Comparison of ENCODE assay signal across 15 cellular contexts in the genomic region with DNA sequence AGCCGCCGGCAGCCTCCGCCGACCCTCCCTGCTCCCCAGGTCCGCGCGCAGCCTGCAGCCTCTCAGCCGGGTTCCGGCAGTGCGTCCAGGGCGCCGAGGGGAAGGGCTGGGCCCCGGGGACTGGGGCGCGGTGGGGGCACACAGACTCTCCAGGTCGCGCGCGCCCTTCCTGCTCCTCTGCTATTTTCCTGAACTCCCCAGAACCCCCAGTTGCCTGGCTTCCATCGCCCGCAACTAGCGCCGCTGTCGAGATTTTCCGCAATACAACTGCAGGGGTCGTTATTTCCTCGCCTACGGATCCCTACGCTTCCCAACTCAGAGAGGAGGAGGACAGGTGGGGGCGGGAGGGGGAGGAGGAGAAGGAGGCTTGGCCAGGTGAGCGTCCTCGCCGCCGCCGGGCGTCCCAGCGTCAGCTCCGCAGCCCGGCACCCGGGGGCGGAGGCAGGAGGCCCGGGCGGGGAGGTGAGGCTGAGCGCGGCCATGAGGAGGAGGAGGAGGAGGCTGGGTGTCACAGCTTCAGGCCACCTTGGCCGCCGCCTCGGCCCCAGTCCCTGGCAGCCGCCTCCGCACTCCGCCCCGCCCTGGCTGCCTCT. TPM values are rescaled to one million over a fixed set of nuclear protein-coding genes. Genes with fewer than 3 reads are reported as not detected.
DNase-seq lines count a peak whose midpoint lies in the region; ATAC-seq and TF ChIP-seq lines count a peak whose summit lies in the region.
"Had no signal": no experiment of that assay in that cellular context is flagged by ENCODE, and none has a peak within 500 bp of the region (broad histone marks: within the 10 kb centered on the region; RNA-seq: fewer than 3 reads in every experiment).

A gene (minus strand): TSS at position 265 of the 593 bp plus-strand sequence.

- H2AFZ ChIP-seq in neural cell (ENCODE audit: low read depth, low read length), result peak within 1 kb of the TSS; percentile 51

- H3K9me3 ChIP-seq in ES-I3 (ENCODE audit: control insufficient read depth, insufficient read depth, low read length) (no peaks in the 10 kb centered on the region), neural cell (ENCODE audit: low read length) (no peaks in the 10 kb centered on the region)
- H3K9me3 ChIP-seq in CD4-positive, alpha-beta T cell (ENCODE audit: control insufficient read depth, low read length), result no peaks in the 10 kb centered on the region

- H3K4me1 ChIP-seq in ES-I3 (ENCODE audit: insufficient read depth, low read length), result peaks cover 15% of the 10 kb centered on the region; the same call in 1 of the 2 replicates

- no peak for TF ChIP-seq EP300 in neural cell (conservative IDR thresholded peaks at IDR 0.05; ENCODE audit: poor library complexity, severe bottlenecking)

- H4K20me1 ChIP-seq in neural cell (ENCODE audit: insufficient read depth), result no peaks in the 10 kb centered on the region

- H3F3A ChIP-seq in neural cell (ENCODE audit: insufficient read depth, low read length, poor library complexity, severe bottlenecking), result no peaks in the 10 kb centered on the region

- peak within 1 kb of the TSS; percentile 76 for H3K4me2 ChIP-seq in neural cell (ENCODE audit: low read length)

- DNase-seq in NCI-H1930 (lab: John Stamatoyannopoulos, UW) (peak; percentile 23 to 60), activated gamma-delta T cell (lab: John Stamatoyannopoulos, UW) (no peak), AML-193 (lab: John Stamatoyannopoulos, UW) (no peak), SHP77 treated with DMSO at 0.1 percent for 48 hours (lab: John Stamatoyannopoulos, UW) (no peak)
- no peak for DNase-seq in effector memory CD8-positive, alpha-beta T cell
- no peak for DNase-seq in CD4-positive, alpha-beta T cell
- DNase-seq: activated T-cell treated with anti-CD3 and anti-CD28 coated beads, Interleukin-2, amount 50 U/mL, for 24 hours; dermis blood vessel endothelial cell; GDM1; spleen; stimulated activated naive CD8-positive, alpha-beta T cell treated with anti-CD3 and anti-CD28 coated beads, Interleukin-15, amount 100 ng/mL, for 72 hours had no signal

- H3K27ac Mint-ChIP-seq in effector memory CD8-positive, alpha-beta T cell, result no peak within 1 kb of the TSS
- H3K27ac Mint-ChIP-seq in CD4-positive, alpha-beta T cell, result no peak within 1 kb of the TSS
- H3K27ac Mint-ChIP-seq: activated T-cell treated with anti-CD3 and anti-CD28 coated beads, Interleukin-2, amount 50 U/mL, for 24 hours; stimulated activated naive CD8-positive, alpha-beta T cell treated with anti-CD3 and anti-CD28 coated beads, Interleukin-15, amount 100 ng/mL, for 72 hours had no signal

- intact Hi-C loops in CD4-positive, alpha-beta T cell (cut with DNase I, micrococcal nuclease), result no loop called here

- peak; percentile 79 for TF ChIP-seq RAD21 in neural cell (conservative IDR thresholded peaks at IDR 0.05)

- peaks cover 34 to 48% of the 10 kb centered on the region in 2 donors for H3K27me3 Mint-ChIP-seq in effector memory CD8-positive, alpha-beta T cell
- peaks cover 65% of the 10 kb centered on the region for H3K27me3 Mint-ChIP-seq in CD4-positive, alpha-beta T cell

- no peaks in the 10 kb centered on the region for H3K79me2 ChIP-seq in neural cell (replicated peaks; ENCODE audit: insufficient read depth, low read length)

- no peak for ATAC-seq in effector memory CD8-positive, alpha-beta T cell (replicated peaks)
- no peak for ATAC-seq in CD4-positive, alpha-beta T cell (ENCODE audit: poor library complexity)
- ATAC-seq: stimulated activated naive CD8-positive, alpha-beta T cell treated with anti-CD3 and anti-CD28 coated beads, Interleukin-15, amount 100 ng/mL, for 72 hours had no signal

- peak; percentile 76 for TF ChIP-seq CTCF in neural cell (IDR thresholded peaks at IDR 0.05; ENCODE audit: poor library complexity, severe bottlenecking)
- no peak for TF ChIP-seq CTCF in CD4-positive, alpha-beta T cell (IDR thresholded peaks at IDR 0.05)

- H3K36me3 ChIP-seq in ES-I3 (ENCODE audit: insufficient read depth, low read length), result no peaks in the 10 kb centered on the region
- no peaks in the 10 kb centered on the region for H3K36me3 ChIP-seq in neural cell (ENCODE audit: insufficient read depth, low read length)
- H3K36me3 ChIP-seq: spleen had no signal

- H3K9ac ChIP-seq in ES-I3 (ENCODE audit: low read depth, low read length), result peak within 1 kb of the TSS; percentile 72; the same call in 1 of the 2 replicates
- peak within 1 kb of the TSS; percentile 56 for H3K9ac ChIP-seq in neural cell (ENCODE audit: low read length)

- peaks cover 91% of the 10 kb centered on the region for H3K27me3 ChIP-seq in neural cell (ENCODE audit: insufficient read depth, low read depth, low read length)
- peaks cover 66% of the 10 kb centered on the region for H3K27me3 ChIP-seq in CD4-positive, alpha-beta T cell (ENCODE audit: control insufficient read depth, insufficient read depth, low read length)

- peaks cover 0 to 3% of the 10 kb centered on the region in 2 donors for H3K4me1 Mint-ChIP-seq in effector memory CD8-positive, alpha-beta T cell (ENCODE audit: low read depth in 2 of 2)
- H3K4me1 Mint-ChIP-seq in CD4-positive, alpha-beta T cell (ENCODE audit: low read depth), result no peaks in the 10 kb centered on the region

- POLR2A ChIA-PET in CD4-positive, alpha-beta T cell (lab: Charles Lee), result no interaction called here

- H3K27ac ChIP-seq in neural cell (ENCODE audit: low read length), result no peak within 1 kb of the TSS
- no peak within 1 kb of the TSS for H3K27ac ChIP-seq in CD4-positive, alpha-beta T cell (ENCODE audit: low read depth, low read length)
- H3K27ac ChIP-seq: spleen had no signal

- peaks cover 0 to 6% of the 10 kb centered on the region in 2 donors for H3K9me3 Mint-ChIP-seq in effector memory CD8-positive, alpha-beta T cell
- H3K9me3 Mint-ChIP-seq in CD4-positive, alpha-beta T cell, result peaks cover 4% of the 10 kb centered on the region

- peak within 1 kb of the TSS; percentile 84 for H3K4me3 ChIP-seq in neural cell (ENCODE audit: low read length)
- H3K4me3 ChIP-seq: lung had no signal

- H3K9me2 ChIP-seq in neural cell (ENCODE audit: insufficient read depth, low read length), result no peaks in the 10 kb centered on the region

- H3K4me3 Mint-ChIP-seq in effector memory CD8-positive, alpha-beta T cell, result peak within 1 kb of the TSS; percentile 13 to 61
- no peak within 1 kb of the TSS for H3K4me3 Mint-ChIP-seq in CD4-positive, alpha-beta T cell
- H3K4me3 Mint-ChIP-seq: activated T-cell treated with anti-CD3 and anti-CD28 coated beads, Interleukin-2, amount 50 U/mL, for 24 hours had no signal

- CTCF ChIA-PET in CD4-positive, alpha-beta T cell (lab: Charles Lee), result no interaction called here

- no peaks in the 10 kb centered on the region for H3K36me3 Mint-ChIP-seq in effector memory CD8-positive, alpha-beta T cell (ENCODE audit: insufficient read depth)
- no peaks in the 10 kb centered on the region for H3K36me3 Mint-ChIP-seq in CD4-positive, alpha-beta T cell (ENCODE audit: low read depth)

TF ChIP-seq in neural cell, 6 proteins besides CTCF, POLR2A, EP300 and RAD21:
- TF ChIP-seq EZH2 (IDR thresholded peaks at IDR 0.05; ENCODE audit: borderline replicate concordance, insufficient read depth, low read length, poor library complexity, severe bottlenecking) (no peak), SMC3 (conservative IDR thresholded peaks at IDR 0.05; ENCODE audit: poor library complexity) (peak; percentile 70)

RNA-seq across cellular contexts. Expression of the gene that starts here (rescaled TPM):
- 6.2 and 7.1 TPM in 2 replicates for polyA plus RNA-seq in neural cell
- 8.3 and 10.0 TPM in 2 replicates for polyA minus RNA-seq in neural cell
- not detected for total RNA-seq in CD4-positive, alpha-beta T cell
- total RNA-seq: dermis blood vessel endothelial cell, M059J had no signal

Comparison
In these comparisons a context has a peak if more than half of its experiments do, and no peak if none do; other contexts are left out.
1. DNase-seq: peak in NCI-H1930 (2 of 2); none in effector memory CD8-positive, alpha-beta T cell (0 of 3), activated gamma-delta T cell (single experiment), CD4-positive, alpha-beta T cell (0 of 10), AML-193 (0 of 2) and SHP77 treated with DMSO at 0.1 percent for 48 hours (single experiment).